In genomic region chr14:76376001-76376404, GRCh38 we compare ENCODE assay signal across 10 cellular contexts. TPM values are rescaled to one million over a fixed set of nuclear protein-coding genes. Genes with fewer than 3 reads are reported as not detected.
DNase-seq lines count a peak whose midpoint lies in the region; ATAC-seq and TF ChIP-seq lines count a peak whose summit lies in the region.
"Had no signal": no experiment of that assay in that cellular context is flagged by ENCODE, and none has a peak within 500 bp of the region (broad histone marks: within the 10 kb centered on the region; RNA-seq: fewer than 3 reads in every experiment).

ESRRB (plus strand) TSS chr14:76376137; CDS start chr14:76376402, 265 bp downstream.

- no peak within 1 kb of the TSS for H2AK5ac ChIP-seq in mesenchymal stem cell (ENCODE audit: low read length, severe bottlenecking)

- no peak within 1 kb of the TSS for H3K23ac ChIP-seq in mesenchymal stem cell (ENCODE audit: low read length in 2 of 2)

- peak within 1 kb of the TSS; percentile 47 for H3K4me2 ChIP-seq in mesenchymal stem cell (ENCODE audit: low read length, poor library complexity, severe bottlenecking)

- no peak within 1 kb of the TSS for H2BK15ac ChIP-seq in mesenchymal stem cell (ENCODE audit: low read depth, poor library complexity, severe bottlenecking)

- H3K9me3 ChIP-seq in ectodermal cell (ENCODE audit: control insufficient read depth, low read length) (no peaks in the 10 kb centered on the region), mesenchymal stem cell (ENCODE audit: control insufficient read depth, low read length) (no peaks in the 10 kb centered on the region)
- H3K9me3 ChIP-seq: Peyer's patch had no signal

- H2AFZ ChIP-seq in mesenchymal stem cell (ENCODE audit: low read depth, low read length), result no peak within 1 kb of the TSS

- no peak within 1 kb of the TSS for H4K8ac ChIP-seq in mesenchymal stem cell (ENCODE audit: low read length)

- H3K4ac ChIP-seq in mesenchymal stem cell (ENCODE audit: low read depth in 1 of 2, low read length in 2 of 2), result no peak within 1 kb of the TSS

- H3K4me1 ChIP-seq in ectodermal cell (ENCODE audit: control insufficient read depth, insufficient read depth, low read length) (peaks cover 4% of the 10 kb centered on the region), mesenchymal stem cell (ENCODE audit: control insufficient read depth, insufficient read depth, low read depth, low read length) (peaks cover 14% of the 10 kb centered on the region)

- no peak within 1 kb of the TSS for H3K9ac ChIP-seq in mesenchymal stem cell (ENCODE audit: low read length)

- H4K91ac ChIP-seq in mesenchymal stem cell (ENCODE audit: low read length), result no peak within 1 kb of the TSS

- DNase-seq in AG04449 (ENCODE audit: low read depth, low spot score), result no peak
- DNase-seq in NCI-H2227 treated with DMSO at 0.1 percent for 48 hours (lab: John Stamatoyannopoulos, UW), result peak; percentile 26
- DNase-seq in mesenchymal stem cell, result no peak
- DNase-seq: activated naive CD8-positive, alpha-beta T cell treated with anti-CD3 and anti-CD28 coated beads, Interleukin-2, amount 10 ng/mL, durations not matched to agents 7 days and 5 days; Peyer's patch had no signal

- no peak within 1 kb of the TSS for H2BK5ac ChIP-seq in mesenchymal stem cell (ENCODE audit: low read depth, low read length, poor library complexity, severe bottlenecking)

- POLR2A ChIA-PET in AG04449 (lab: Yijun Ruan, JAX), result no interaction called here

- ATAC-seq in HG02759 (IDR thresholded peaks at IDR 0.05; ENCODE audit: unreplicated experiment) (no peak), HG03280 (IDR thresholded peaks at IDR 0.05; ENCODE audit: unreplicated experiment) (no peak), GM18858 (IDR thresholded peaks at IDR 0.05; ENCODE audit: unreplicated experiment) (no peak), HG02852 (IDR thresholded peaks at IDR 0.05; ENCODE audit: unreplicated experiment) (no peak)

- no peak within 1 kb of the TSS for H3K18ac ChIP-seq in mesenchymal stem cell (ENCODE audit: low read depth in 1 of 2, low read length in 2 of 2)

- peak within 1 kb of the TSS; percentile 25 for H3K4me3 ChIP-seq in AG04449 (ENCODE audit: low read depth, low read length)
- peak within 1 kb of the TSS; percentile 28 for H3K4me3 ChIP-seq in ectodermal cell (ENCODE audit: insufficient read depth, low read depth, low read length)
- H3K4me3 ChIP-seq in mesenchymal stem cell (ENCODE audit: insufficient read depth in 1 of 2, low read depth in 1 of 2, low read length in 2 of 2), result peak within 1 kb of the TSS; percentile 21 to 67

- no peak within 1 kb of the TSS for H2BK120ac ChIP-seq in mesenchymal stem cell (ENCODE audit: low read depth, low read length)

- H3K27ac ChIP-seq in ectodermal cell (ENCODE audit: insufficient read depth, low read depth, low read length, poor library complexity, severe bottlenecking) (no peak within 1 kb of the TSS), mesenchymal stem cell (ENCODE audit: low read length, poor library complexity, severe bottlenecking) (no peak within 1 kb of the TSS)
- H3K27ac ChIP-seq: Peyer's patch had no signal

- no peak within 1 kb of the TSS for H2BK12ac ChIP-seq in mesenchymal stem cell (ENCODE audit: low read length in 2 of 2)

- no peaks in the 10 kb centered on the region for H3K36me3 ChIP-seq in ectodermal cell (ENCODE audit: control insufficient read depth, insufficient read depth, low read length)
- no peaks in the 10 kb centered on the region for H3K36me3 ChIP-seq in mesenchymal stem cell (ENCODE audit: control insufficient read depth in 1 of 2, insufficient read depth in 2 of 2, low read depth in 1 of 2, low read length in 2 of 2)
- H3K36me3 ChIP-seq: Peyer's patch had no signal

- H3K79me1 ChIP-seq in mesenchymal stem cell (replicated peaks; ENCODE audit: low read length, poor library complexity, severe bottlenecking), result no peaks in the 10 kb centered on the region

- peaks cover 75% of the 10 kb centered on the region for H3K27me3 ChIP-seq in ectodermal cell (ENCODE audit: control insufficient read depth, insufficient read depth, low read length, poor library complexity, severe bottlenecking)
- H3K27me3 ChIP-seq in mesenchymal stem cell (ENCODE audit: control insufficient read depth in 1 of 2, insufficient read depth in 1 of 2, low read length in 2 of 2), result peaks cover 94 to 97% of the 10 kb centered on the region in 2 experiments

- WGBS in ectodermal cell, 2 experiments, result 0% methylated on average over 25 of the region's 25 CpGs
- WGBS in mesenchymal stem cell, result under 1% methylated on average over 24 of the region's 25 CpGs

- TF ChIP-seq CTCF in AG04449 (IDR thresholded peaks at IDR 0.05; ENCODE audit: insufficient read depth, low read length, missing control alignments), result no peak

- no peak within 1 kb of the TSS for H3K14ac ChIP-seq in mesenchymal stem cell (ENCODE audit: low read length in 2 of 2)

- CTCF ChIA-PET in AG04449 (lab: Yijun Ruan, JAX), result interaction anchor here (0.9 kb wide), 1 partner anchor 11 kb away, joined by 3 read pairs; no protein-coding TSS in a partner anchor

RNA-seq across cellular contexts. Expression of gene ESRRB, which starts in this region (rescaled TPM):
- 0.93 TPM for polyA plus RNA-seq in ectodermal cell (2013, experiment 1 of 4)
- 1.2 TPM for polyA plus RNA-seq in ectodermal cell (2013, experiment 2 of 4)
- 0.75 TPM for polyA plus RNA-seq in ectodermal cell (2013, experiment 3 of 4)
- 0.85 TPM for polyA plus RNA-seq in ectodermal cell (2013, experiment 4 of 4)
- not detected for polyA plus RNA-seq in mesenchymal stem cell (2013, experiment 1 of 2)
- polyA plus RNA-seq in mesenchymal stem cell (2013, experiment 2 of 2), result 0.01 TPM
